In the genomic region with DNA sequence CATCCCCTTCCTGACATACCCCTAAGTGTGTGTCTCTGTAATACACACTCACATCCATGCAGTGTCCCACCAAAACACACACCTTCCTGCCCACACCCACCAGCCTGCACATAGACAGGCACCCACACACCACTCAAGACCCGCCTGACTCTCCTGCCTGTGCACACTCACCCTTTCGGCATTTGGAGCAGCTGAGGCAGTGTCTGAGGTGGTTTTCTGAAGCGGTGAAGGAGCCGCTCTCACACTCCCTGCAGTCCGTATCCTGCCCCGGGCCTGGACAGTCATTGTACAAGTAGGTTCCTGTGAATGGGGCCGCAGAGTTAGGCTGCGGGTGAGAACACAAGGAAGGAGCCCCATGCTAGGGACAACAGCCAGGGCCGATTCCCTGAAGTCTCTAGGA, we compare ENCODE assay signal across 2 cellular contexts.
TF ChIP-seq lines count a peak whose summit lies in the region.

No MANE protein-coding gene starts in this region.

TF ChIP-seq in GM23338, 12 proteins besides CTCF, POLR2A, EP300 and RAD21 (continued from another document):
- TF ChIP-seq, protein P1, sequence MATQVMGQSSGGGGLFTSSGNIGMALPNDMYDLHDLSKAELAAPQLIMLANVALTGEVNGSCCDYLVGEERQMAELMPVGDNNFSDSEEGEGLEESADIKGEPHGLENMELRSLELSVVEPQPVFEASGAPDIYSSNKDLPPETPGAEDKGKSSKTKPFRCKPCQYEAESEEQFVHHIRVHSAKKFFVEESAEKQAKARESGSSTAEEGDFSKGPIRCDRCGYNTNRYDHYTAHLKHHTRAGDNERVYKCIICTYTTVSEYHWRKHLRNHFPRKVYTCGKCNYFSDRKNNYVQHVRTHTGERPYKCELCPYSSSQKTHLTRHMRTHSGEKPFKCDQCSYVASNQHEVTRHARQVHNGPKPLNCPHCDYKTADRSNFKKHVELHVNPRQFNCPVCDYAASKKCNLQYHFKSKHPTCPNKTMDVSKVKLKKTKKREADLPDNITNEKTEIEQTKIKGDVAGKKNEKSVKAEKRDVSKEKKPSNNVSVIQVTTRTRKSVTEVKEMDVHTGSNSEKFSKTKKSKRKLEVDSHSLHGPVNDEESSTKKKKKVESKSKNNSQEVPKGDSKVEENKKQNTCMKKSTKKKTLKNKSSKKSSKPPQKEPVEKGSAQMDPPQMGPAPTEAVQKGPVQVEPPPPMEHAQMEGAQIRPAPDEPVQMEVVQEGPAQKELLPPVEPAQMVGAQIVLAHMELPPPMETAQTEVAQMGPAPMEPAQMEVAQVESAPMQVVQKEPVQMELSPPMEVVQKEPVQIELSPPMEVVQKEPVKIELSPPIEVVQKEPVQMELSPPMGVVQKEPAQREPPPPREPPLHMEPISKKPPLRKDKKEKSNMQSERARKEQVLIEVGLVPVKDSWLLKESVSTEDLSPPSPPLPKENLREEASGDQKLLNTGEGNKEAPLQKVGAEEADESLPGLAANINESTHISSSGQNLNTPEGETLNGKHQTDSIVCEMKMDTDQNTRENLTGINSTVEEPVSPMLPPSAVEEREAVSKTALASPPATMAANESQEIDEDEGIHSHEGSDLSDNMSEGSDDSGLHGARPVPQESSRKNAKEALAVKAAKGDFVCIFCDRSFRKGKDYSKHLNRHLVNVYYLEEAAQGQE (IDR thresholded peaks at IDR 0.05; ENCODE audit: unreplicated experiment): no peak
- TF ChIP-seq NANOG (IDR thresholded peaks at IDR 0.05; ENCODE audit: borderline replicate concordance): no peak
- no peak for TF ChIP-seq EZH2phosphoT487 (IDR thresholded peaks at IDR 0.05; ENCODE audit: unreplicated experiment)
- TF ChIP-seq, protein P2, sequence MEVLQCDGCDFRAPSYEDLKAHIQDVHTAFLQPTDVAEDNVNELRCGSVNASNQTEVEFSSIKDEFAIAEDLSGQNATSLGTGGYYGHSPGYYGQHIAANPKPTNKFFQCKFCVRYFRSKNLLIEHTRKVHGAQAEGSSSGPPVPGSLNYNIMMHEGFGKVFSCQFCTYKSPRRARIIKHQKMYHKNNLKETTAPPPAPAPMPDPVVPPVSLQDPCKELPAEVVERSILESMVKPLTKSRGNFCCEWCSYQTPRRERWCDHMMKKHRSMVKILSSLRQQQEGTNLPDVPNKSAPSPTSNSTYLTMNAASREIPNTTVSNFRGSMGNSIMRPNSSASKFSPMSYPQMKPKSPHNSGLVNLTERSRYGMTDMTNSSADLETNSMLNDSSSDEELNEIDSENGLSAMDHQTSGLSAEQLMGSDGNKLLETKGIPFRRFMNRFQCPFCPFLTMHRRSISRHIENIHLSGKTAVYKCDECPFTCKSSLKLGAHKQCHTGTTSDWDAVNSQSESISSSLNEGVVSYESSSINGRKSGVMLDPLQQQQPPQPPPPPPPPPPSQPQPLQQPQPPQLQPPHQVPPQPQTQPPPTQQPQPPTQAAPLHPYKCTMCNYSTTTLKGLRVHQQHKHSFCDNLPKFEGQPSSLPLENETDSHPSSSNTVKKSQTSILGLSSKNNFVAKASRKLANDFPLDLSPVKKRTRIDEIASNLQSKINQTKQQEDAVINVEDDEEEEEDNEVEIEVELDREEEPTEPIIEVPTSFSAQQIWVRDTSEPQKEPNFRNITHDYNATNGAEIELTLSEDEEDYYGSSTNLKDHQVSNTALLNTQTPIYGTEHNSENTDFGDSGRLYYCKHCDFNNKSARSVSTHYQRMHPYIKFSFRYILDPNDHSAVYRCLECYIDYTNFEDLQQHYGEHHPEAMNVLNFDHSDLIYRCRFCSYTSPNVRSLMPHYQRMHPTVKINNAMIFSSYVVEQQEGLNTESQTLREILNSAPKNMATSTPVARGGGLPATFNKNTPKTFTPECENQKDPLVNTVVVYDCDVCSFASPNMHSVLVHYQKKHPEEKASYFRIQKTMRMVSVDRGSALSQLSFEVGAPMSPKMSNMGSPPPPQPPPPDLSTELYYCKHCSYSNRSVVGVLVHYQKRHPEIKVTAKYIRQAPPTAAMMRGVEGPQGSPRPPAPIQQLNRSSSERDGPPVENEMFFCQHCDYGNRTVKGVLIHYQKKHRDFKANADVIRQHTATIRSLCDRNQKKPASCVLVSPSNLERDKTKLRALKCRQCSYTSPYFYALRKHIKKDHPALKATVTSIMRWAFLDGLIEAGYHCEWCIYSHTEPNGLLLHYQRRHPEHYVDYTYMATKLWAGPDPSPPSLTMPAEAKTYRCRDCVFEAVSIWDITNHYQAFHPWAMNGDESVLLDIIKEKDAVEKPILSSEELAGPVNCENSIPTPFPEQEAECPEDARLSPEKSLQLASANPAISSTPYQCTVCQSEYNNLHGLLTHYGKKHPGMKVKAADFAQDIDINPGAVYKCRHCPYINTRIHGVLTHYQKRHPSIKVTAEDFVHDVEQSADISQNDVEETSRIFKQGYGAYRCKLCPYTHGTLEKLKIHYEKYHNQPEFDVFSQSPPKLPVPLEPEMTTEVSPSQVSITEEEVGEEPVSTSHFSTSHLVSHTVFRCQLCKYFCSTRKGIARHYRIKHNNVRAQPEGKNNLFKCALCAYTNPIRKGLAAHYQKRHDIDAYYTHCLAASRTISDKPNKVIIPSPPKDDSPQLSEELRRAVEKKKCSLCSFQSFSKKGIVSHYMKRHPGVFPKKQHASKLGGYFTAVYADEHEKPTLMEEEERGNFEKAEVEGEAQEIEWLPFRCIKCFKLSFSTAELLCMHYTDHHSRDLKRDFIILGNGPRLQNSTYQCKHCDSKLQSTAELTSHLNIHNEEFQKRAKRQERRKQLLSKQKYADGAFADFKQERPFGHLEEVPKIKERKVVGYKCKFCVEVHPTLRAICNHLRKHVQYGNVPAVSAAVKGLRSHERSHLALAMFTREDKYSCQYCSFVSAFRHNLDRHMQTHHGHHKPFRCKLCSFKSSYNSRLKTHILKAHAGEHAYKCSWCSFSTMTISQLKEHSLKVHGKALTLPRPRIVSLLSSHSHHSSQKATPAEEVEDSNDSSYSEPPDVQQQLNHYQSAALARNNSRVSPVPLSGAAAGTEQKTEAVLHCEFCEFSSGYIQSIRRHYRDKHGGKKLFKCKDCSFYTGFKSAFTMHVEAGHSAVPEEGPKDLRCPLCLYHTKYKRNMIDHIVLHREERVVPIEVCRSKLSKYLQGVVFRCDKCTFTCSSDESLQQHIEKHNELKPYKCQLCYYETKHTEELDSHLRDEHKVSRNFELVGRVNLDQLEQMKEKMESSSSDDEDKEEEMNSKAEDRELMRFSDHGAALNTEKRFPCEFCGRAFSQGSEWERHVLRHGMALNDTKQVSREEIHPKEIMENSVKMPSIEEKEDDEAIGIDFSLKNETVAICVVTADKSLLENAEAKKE (CRISPR knock-in tag; IDR thresholded peaks at IDR 0.05): no peak
- no peak for TF ChIP-seq JUNB (IDR thresholded peaks at IDR 0.05; ENCODE audit: unreplicated experiment)
- TF ChIP-seq EZH2 (IDR thresholded peaks at IDR 0.05; ENCODE audit: low read depth, unreplicated experiment): no peak
- no peak for TF ChIP-seq ZNF114 (CRISPR knock-in tag; IDR thresholded peaks at IDR 0.05)

TF ChIP-seq in WTC11, 78 proteins besides CTCF, POLR2A, EP300 and RAD21:
- TF ChIP-seq, protein P3, sequence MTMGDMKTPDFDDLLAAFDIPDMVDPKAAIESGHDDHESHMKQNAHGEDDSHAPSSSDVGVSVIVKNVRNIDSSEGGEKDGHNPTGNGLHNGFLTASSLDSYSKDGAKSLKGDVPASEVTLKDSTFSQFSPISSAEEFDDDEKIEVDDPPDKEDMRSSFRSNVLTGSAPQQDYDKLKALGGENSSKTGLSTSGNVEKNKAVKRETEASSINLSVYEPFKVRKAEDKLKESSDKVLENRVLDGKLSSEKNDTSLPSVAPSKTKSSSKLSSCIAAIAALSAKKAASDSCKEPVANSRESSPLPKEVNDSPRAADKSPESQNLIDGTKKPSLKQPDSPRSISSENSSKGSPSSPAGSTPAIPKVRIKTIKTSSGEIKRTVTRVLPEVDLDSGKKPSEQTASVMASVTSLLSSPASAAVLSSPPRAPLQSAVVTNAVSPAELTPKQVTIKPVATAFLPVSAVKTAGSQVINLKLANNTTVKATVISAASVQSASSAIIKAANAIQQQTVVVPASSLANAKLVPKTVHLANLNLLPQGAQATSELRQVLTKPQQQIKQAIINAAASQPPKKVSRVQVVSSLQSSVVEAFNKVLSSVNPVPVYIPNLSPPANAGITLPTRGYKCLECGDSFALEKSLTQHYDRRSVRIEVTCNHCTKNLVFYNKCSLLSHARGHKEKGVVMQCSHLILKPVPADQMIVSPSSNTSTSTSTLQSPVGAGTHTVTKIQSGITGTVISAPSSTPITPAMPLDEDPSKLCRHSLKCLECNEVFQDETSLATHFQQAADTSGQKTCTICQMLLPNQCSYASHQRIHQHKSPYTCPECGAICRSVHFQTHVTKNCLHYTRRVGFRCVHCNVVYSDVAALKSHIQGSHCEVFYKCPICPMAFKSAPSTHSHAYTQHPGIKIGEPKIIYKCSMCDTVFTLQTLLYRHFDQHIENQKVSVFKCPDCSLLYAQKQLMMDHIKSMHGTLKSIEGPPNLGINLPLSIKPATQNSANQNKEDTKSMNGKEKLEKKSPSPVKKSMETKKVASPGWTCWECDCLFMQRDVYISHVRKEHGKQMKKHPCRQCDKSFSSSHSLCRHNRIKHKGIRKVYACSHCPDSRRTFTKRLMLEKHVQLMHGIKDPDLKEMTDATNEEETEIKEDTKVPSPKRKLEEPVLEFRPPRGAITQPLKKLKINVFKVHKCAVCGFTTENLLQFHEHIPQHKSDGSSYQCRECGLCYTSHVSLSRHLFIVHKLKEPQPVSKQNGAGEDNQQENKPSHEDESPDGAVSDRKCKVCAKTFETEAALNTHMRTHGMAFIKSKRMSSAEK (CRISPR knock-in tag; IDR thresholded peaks at IDR 0.05; ENCODE audit: borderline replicate concordance): no peak
- TF ChIP-seq SMAD3 (CRISPR knock-in tag; IDR thresholded peaks at IDR 0.05; ENCODE audit: borderline replicate concordance): no peak
- TF ChIP-seq EMX1 (CRISPR knock-in tag; IDR thresholded peaks at IDR 0.05): no peak
- TF ChIP-seq, protein P4, sequence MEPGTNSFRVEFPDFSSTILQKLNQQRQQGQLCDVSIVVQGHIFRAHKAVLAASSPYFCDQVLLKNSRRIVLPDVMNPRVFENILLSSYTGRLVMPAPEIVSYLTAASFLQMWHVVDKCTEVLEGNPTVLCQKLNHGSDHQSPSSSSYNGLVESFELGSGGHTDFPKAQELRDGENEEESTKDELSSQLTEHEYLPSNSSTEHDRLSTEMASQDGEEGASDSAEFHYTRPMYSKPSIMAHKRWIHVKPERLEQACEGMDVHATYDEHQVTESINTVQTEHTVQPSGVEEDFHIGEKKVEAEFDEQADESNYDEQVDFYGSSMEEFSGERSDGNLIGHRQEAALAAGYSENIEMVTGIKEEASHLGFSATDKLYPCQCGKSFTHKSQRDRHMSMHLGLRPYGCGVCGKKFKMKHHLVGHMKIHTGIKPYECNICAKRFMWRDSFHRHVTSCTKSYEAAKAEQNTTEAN (CRISPR knock-in tag; IDR thresholded peaks at IDR 0.05): no peak
- TF ChIP-seq FOXP1 (CRISPR knock-in tag; IDR thresholded peaks at IDR 0.05; ENCODE audit: borderline replicate concordance): no peak
- no peak for TF ChIP-seq ZNF396 (CRISPR knock-in tag; IDR thresholded peaks at IDR 0.05; ENCODE audit: borderline replicate concordance)
- TF ChIP-seq, protein P5, sequence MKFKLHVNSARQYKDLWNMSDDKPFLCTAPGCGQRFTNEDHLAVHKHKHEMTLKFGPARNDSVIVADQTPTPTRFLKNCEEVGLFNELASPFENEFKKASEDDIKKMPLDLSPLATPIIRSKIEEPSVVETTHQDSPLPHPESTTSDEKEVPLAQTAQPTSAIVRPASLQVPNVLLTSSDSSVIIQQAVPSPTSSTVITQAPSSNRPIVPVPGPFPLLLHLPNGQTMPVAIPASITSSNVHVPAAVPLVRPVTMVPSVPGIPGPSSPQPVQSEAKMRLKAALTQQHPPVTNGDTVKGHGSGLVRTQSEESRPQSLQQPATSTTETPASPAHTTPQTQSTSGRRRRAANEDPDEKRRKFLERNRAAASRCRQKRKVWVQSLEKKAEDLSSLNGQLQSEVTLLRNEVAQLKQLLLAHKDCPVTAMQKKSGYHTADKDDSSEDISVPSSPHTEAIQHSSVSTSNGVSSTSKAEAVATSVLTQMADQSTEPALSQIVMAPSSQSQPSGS (CRISPR knock-in tag; IDR thresholded peaks at IDR 0.05; ENCODE audit: borderline replicate concordance, low read depth): no peak
- TF ChIP-seq, protein P6, sequence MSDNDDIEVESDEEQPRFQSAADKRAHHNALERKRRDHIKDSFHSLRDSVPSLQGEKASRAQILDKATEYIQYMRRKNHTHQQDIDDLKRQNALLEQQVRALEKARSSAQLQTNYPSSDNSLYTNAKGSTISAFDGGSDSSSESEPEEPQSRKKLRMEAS (CRISPR knock-in tag; IDR thresholded peaks at IDR 0.05): no peak
- TF ChIP-seq ZNF416 (CRISPR knock-in tag; IDR thresholded peaks at IDR 0.05): no peak
- TF ChIP-seq, protein P7, sequence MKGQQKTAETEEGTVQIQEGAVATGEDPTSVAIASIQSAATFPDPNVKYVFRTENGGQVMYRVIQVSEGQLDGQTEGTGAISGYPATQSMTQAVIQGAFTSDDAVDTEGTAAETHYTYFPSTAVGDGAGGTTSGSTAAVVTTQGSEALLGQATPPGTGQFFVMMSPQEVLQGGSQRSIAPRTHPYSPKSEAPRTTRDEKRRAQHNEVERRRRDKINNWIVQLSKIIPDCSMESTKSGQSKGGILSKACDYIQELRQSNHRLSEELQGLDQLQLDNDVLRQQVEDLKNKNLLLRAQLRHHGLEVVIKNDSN (CRISPR knock-in tag; IDR thresholded peaks at IDR 0.05): no peak
